Comparison of ENCODE assay signal across 21 cellular contexts in the genomic region with DNA sequence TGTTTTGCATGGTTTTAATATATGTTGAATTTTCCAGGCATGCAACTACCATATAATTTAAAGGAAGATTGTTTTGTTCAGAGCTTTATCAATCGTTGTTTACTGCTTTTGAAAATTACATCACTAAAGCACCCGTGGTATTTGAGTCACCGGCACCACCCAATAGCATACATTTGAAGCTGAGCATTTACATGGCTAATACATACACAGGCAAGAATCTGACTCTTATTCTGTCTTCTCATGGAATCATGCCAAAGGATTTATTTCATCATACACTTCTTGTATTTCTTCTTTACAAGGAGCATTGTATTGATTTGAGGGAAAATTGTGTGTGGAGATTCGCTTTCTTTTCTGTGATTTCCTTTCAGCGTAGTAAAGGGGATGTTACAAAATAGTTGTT. TPM values are rescaled to one million over a fixed set of nuclear protein-coding genes. Genes with fewer than 3 reads are reported as not detected.
DNase-seq lines count a peak whose midpoint lies in the region; ATAC-seq lines count a peak whose summit lies in the region.
"Had no signal": no experiment of that assay in that cellular context is flagged by ENCODE, and none has a peak within 500 bp of the region (broad histone marks: within the 10 kb centered on the region; RNA-seq: fewer than 3 reads in every experiment).

No MANE protein-coding gene starts in this region.

- no peak for ATAC-seq in HG02840 (IDR thresholded peaks at IDR 0.05; ENCODE audit: low FRiP score, unreplicated experiment)
- ATAC-seq in T-helper 17 cell, result no peak

- no peaks in the 10 kb centered on the region for H3K36me3 Mint-ChIP-seq in T-helper 17 cell (ENCODE audit: low read depth)

- no peaks in the 10 kb centered on the region for H3K27me3 Mint-ChIP-seq in T-helper 17 cell

- no peaks in the 10 kb centered on the region for H3K9me3 ChIP-seq in T-helper 17 cell (ENCODE audit: control insufficient read depth, low read length, poor library complexity, severe bottlenecking)
- H3K9me3 ChIP-seq: right lobe of liver, thyroid gland had no signal

- no peak overlapping the region for H3K27ac Mint-ChIP-seq in T-helper 17 cell

- in situ Hi-C loops in SK-MEL-5 (cut with HindIII; ENCODE audit: low pct_unique_long_range_greater_than_20kb, low sequenced_read_pairs), result no loop called here

- H3K4me3 ChIP-seq in skeletal muscle cell (ENCODE audit: low read depth, low read length), result no peak overlapping the region
- H3K4me3 ChIP-seq: dorsolateral prefrontal cortex, right lobe of liver, thyroid gland had no signal

- no peak overlapping the region for H3K4me3 Mint-ChIP-seq in T-helper 17 cell
- H3K4me3 Mint-ChIP-seq: stimulated activated naive B cell treated with anti-CD40 and anti-IgM and Interleukin-4, amounts not matched to agents 10 μg/mL and 1 μg/mL and 100 μg/mL, for 72 hours had no signal

- H3K4me1 Mint-ChIP-seq in T-helper 17 cell, result peaks cover 21% of the 10 kb centered on the region

- peak; percentile 54 for DNase-seq in HT-29 (ENCODE audit: low spot score)
- peak; percentile 2 for DNase-seq in SK-MEL-5 (ENCODE audit: low read depth, low spot score)
- peak; percentile 3 for DNase-seq in fibroblast of peridontal ligament (ENCODE audit: extremely low read depth)
- DNase-seq in skeletal muscle cell (ENCODE audit: low read depth), result peak; percentile 4
- no peak for DNase-seq in iPS-NIHi11 (ENCODE audit: low spot score)
- no peak for DNase-seq in T-helper 17 cell
- DNase-seq: activated CD4-positive, alpha-beta T cell treated with anti-CD3 and anti-CD28 coated beads, Interleukin-2, amount 50 U/mL, for 1 hour; activated CD8-positive, alpha-beta memory T cell treated with anti-CD3 and anti-CD28 coated beads, Interleukin-2, amount 50 U/mL, for 48 hours; activated gamma-delta T cell; amniotic stem cell; dorsolateral prefrontal cortex; NCI-H1436 treated with DMSO at 0.1 percent for 48 hours; NCI-H226; NK-92 treated with Interleukin-12 subunit alpha and Interleukin-12 subunit beta, amount 100 ng/mL, for 24 hours; Right ventricle myocardium superior had no signal

RNA-seq across cellular contexts. Expression of a gene that starts 13.1 kb away (rescaled TPM):
- total RNA-seq in HT-29 (2014; rRNA removed; shearing (Covaris generic)), result not detected in 2 replicates
- not detected in 2 replicates for total RNA-seq in SK-MEL-5 (2014; rRNA removed; shearing (Covaris generic))
- 0.19 TPM in 1 of 2 replicates, not detected in the other for polyA plus RNA-seq in SK-MEL-5 (2015; cell fraction: cytosol; rRNA removed)
- polyA plus RNA-seq in SK-MEL-5 (2015; cell fraction: nucleus; rRNA removed), result not detected in 2 replicates
- total RNA-seq in T-helper 17 cell, result 100 to 1,000 TPM; 511 to 544 TPM
- total RNA-seq: LHCN-M2 had no signal

RNA-seq across cellular contexts. Expression of a gene that starts 27.4 kb away (rescaled TPM):
- 24.3 and 30.4 TPM in 2 replicates for total RNA-seq in HT-29 (2014; rRNA removed; shearing (Covaris generic))
- total RNA-seq in SK-MEL-5 (2014; rRNA removed; shearing (Covaris generic)), result 0.53 TPM in 1 of 2 replicates, not detected in the other
- polyA plus RNA-seq in SK-MEL-5 (2015; cell fraction: cytosol; rRNA removed), result 1.3 and 1.4 TPM in 2 replicates
- polyA plus RNA-seq in SK-MEL-5 (2015; cell fraction: nucleus; rRNA removed), result 0.33 and 2.4 TPM in 2 replicates
- total RNA-seq in T-helper 17 cell, result under 1 TPM; 0.50 to 0.99 TPM
- total RNA-seq: LHCN-M2 had no signal

RNA-seq across cellular contexts. Expression of a gene that starts 39.3 kb away (rescaled TPM):
- total RNA-seq in HT-29 (2014; rRNA removed; shearing (Covaris generic)), result 11.1 and 11.7 TPM in 2 replicates
- not detected in 2 replicates for total RNA-seq in SK-MEL-5 (2014; rRNA removed; shearing (Covaris generic))
- 0.03 TPM in 1 of 2 replicates, not detected in the other for polyA plus RNA-seq in SK-MEL-5 (2015; cell fraction: cytosol; rRNA removed)
- polyA plus RNA-seq in SK-MEL-5 (2015; cell fraction: nucleus; rRNA removed), result not detected in 2 replicates
- 10 to 100 TPM; 24.5 to 26.4 TPM for total RNA-seq in T-helper 17 cell
- total RNA-seq: LHCN-M2 had no signal

RNA-seq across cellular contexts. Expression of a gene that starts 51.1 kb away (rescaled TPM):
- not detected in 2 replicates for total RNA-seq in HT-29 (2014; rRNA removed; shearing (Covaris generic))
- total RNA-seq in SK-MEL-5 (2014; rRNA removed; shearing (Covaris generic)), result not detected in 2 replicates
- not detected in 2 replicates for polyA plus RNA-seq in SK-MEL-5 (2015; cell fraction: cytosol; rRNA removed)
- not detected in 2 replicates for polyA plus RNA-seq in SK-MEL-5 (2015; cell fraction: nucleus; rRNA removed)
- 100 to 1,000 TPM; 313 to 354 TPM for total RNA-seq in T-helper 17 cell
- total RNA-seq: LHCN-M2 had no signal

RNA-seq across cellular contexts. Expression of a gene that starts 52.7 kb away (rescaled TPM):
- not detected in 2 replicates for total RNA-seq in HT-29 (2014; rRNA removed; shearing (Covaris generic))
- not detected in 2 replicates for total RNA-seq in SK-MEL-5 (2014; rRNA removed; shearing (Covaris generic))
- not detected in 2 replicates for polyA plus RNA-seq in SK-MEL-5 (2015; cell fraction: cytosol; rRNA removed)
- not detected in 2 replicates for polyA plus RNA-seq in SK-MEL-5 (2015; cell fraction: nucleus; rRNA removed)
- 100 to 1,000 TPM; 156 to 170 TPM for total RNA-seq in T-helper 17 cell
- total RNA-seq: HT1080, LHCN-M2, Right ventricle myocardium superior had no signal

Comparison
In these comparisons a context has a peak if more than half of its experiments do, and no peak if none do; other contexts are left out.
1. DNase-seq: peak in HT-29 (single experiment), SK-MEL-5 (single experiment), fibroblast of peridontal ligament (single experiment) and skeletal muscle cell (single experiment); none in iPS-NIHi11 (single experiment) and T-helper 17 cell (0 of 3).
2. RNA of a gene that starts 13.1 kb away (total RNA-seq): 511 to 544 TPM in T-helper 17 cell; not detected in HT-29 and not detected in SK-MEL-5; every median in the first group is over 100 times any median in the second.
3. RNA of a gene that starts 27.4 kb away (total RNA-seq): 24.3 to 30.4 TPM in HT-29; 0.50 to 0.99 TPM in T-helper 17 cell and 0.53 TPM in SK-MEL-5; every median in the first group is over 10 times any median in the second.
4. RNA of a gene that starts 39.3 kb away (total RNA-seq): 24.5 to 26.4 TPM in T-helper 17 cell and 11.1 to 11.7 TPM in HT-29; not detected in SK-MEL-5; every median in the first group is over 10 times any median in the second.